In the genomic region with DNA sequence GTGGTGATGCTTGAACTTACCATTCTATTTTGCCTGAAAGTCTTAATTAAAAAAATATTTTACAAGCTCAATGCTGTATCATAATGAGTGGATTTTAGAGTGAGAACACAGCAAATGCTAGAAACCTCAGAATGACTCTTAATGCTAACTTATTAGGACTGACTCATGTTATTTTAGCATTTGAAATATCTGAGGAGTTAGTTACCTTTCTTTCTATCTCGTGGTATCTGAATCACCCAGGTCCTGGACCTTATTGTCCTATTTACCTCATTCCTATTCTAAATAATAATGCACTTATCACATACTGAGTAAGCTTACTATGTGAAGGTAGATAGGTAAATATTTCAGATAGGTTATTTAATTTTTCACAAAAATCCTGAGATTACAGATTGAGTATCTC, we compare ENCODE assay signal across 9 cellular contexts.
"Had no signal": no experiment of that assay in that cellular context is flagged by ENCODE, and none has a peak within 500 bp of the region (broad histone marks: within the 10 kb centered on the region; RNA-seq: fewer than 3 reads in every experiment).

No MANE protein-coding gene starts in this region.

- H3K4me1 ChIP-seq: left ventricle myocardium inferior, parathyroid adenoma, tibial nerve had no signal

- H3K9ac ChIP-seq: parathyroid adenoma had no signal

- H3K27me3 ChIP-seq: tibial nerve had no signal

- H2AFZ ChIP-seq: parathyroid adenoma had no signal

- H3K9me3 ChIP-seq: left ventricle myocardium inferior, tibial nerve had no signal

- H3K27ac ChIP-seq: left ventricle myocardium inferior, parathyroid adenoma, tibial nerve had no signal

- ATAC-seq: effector memory CD8-positive, alpha-beta T cell; WTC11 had no signal

- H3K79me2 ChIP-seq: parathyroid adenoma had no signal

- H3K4me3 ChIP-seq: left ventricle myocardium inferior, tibial nerve had no signal

- DNase-seq: activated CD4-positive, alpha-beta T cell treated with anti-CD3 and anti-CD28 coated beads for 48 hours; activated naive CD4-positive, alpha-beta T cell treated with anti-CD3 and anti-CD28 coated beads for 36 hours; effector memory CD8-positive, alpha-beta T cell; left ventricle myocardium inferior; retina; T-helper 1 cell had no signal
